1 cellular context compared by ENCODE assay signal in the genomic region with DNA sequence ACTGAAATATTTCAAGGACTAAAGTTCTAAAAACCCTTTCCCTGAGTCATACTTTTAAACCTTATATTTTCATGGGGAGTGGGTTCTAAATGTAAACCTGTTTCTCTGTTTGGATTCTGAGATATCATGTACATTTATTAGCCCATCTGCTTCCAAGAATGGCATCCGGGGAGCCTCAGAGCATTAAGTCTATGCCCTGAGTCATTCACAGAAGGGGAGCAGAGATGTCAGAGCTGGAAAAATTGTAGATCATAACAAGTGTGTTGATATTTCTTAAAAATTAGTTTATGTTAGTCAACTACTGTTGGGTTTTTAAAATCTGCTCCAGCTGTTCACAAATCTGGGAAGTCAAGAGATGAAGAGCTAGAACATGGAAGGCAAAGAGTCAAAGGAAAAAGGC.
TF ChIP-seq lines count a peak whose summit lies in the region.

No MANE protein-coding gene starts in this region.

TF ChIP-seq in IMR-90, 13 proteins besides CTCF, POLR2A, EP300 and RAD21 (continued from another document):
- TF ChIP-seq, protein P1, sequence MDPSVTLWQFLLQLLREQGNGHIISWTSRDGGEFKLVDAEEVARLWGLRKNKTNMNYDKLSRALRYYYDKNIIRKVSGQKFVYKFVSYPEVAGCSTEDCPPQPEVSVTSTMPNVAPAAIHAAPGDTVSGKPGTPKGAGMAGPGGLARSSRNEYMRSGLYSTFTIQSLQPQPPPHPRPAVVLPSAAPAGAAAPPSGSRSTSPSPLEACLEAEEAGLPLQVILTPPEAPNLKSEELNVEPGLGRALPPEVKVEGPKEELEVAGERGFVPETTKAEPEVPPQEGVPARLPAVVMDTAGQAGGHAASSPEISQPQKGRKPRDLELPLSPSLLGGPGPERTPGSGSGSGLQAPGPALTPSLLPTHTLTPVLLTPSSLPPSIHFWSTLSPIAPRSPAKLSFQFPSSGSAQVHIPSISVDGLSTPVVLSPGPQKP (IDR thresholded peaks at IDR 0.05; ENCODE audit: borderline replicate concordance, low read depth, low read length), result no peak
- no peak for TF ChIP-seq CHD1 (IDR thresholded peaks at IDR 0.05; ENCODE audit: low read depth, low read length)
- no peak for TF ChIP-seq MAFK (IDR thresholded peaks at IDR 0.05; ENCODE audit: low read depth, low read length)
